Comparison of ENCODE assay signal across 20 cellular contexts in genomic region chr14:55968741-55969140, GRCh38.
DNase-seq lines count a peak whose midpoint lies in the region; FAIRE-seq and TF ChIP-seq lines count a peak whose summit lies in the region.
"Had no signal": no experiment of that assay in that cellular context is flagged by ENCODE, and none has a peak within 500 bp of the region (broad histone marks: within the 10 kb centered on the region; RNA-seq: fewer than 3 reads in every experiment).

No MANE protein-coding gene starts in this region.

- no peak for TF ChIP-seq EP300 in tibial nerve (IDR thresholded peaks at IDR 0.05)

- no peaks in the 10 kb centered on the region for H3K27me3 ChIP-seq in cardiac muscle cell
- no peaks in the 10 kb centered on the region for H3K27me3 ChIP-seq in right atrium auricular region
- no peaks in the 10 kb centered on the region for H3K27me3 ChIP-seq in tibial nerve
- H3K27me3 ChIP-seq: MG63, SJSA1 had no signal

- H3K4me3 ChIP-seq in cardiac muscle cell = no peak overlapping the region
- H3K4me3 ChIP-seq in right atrium auricular region = no peak overlapping the region
- no peak overlapping the region for H3K4me3 ChIP-seq in cardiac fibroblast (replicated peaks in 1 of 2; ENCODE audit: low read depth in 2 of 2, low read length in 2 of 2)
- H3K4me3 ChIP-seq in tibial nerve = no peak overlapping the region
- H3K4me3 ChIP-seq: HAP-1, MG63, SJSA1 had no signal

- no peaks in the 10 kb centered on the region for H3K9me3 ChIP-seq in cardiac muscle cell (ENCODE audit: low read depth)
- no peaks in the 10 kb centered on the region for H3K9me3 ChIP-seq in right atrium auricular region
- no peaks in the 10 kb centered on the region for H3K9me3 ChIP-seq in tibial nerve
- H3K9me3 ChIP-seq: HAP-1, MG63, SJSA1 had no signal

- no peak for TF ChIP-seq POLR2A in tibial nerve (IDR thresholded peaks at IDR 0.05)

- H3K4me1 ChIP-seq in cardiac muscle cell (ENCODE audit: low read depth) = no peaks in the 10 kb centered on the region
- H3K4me1 ChIP-seq in right atrium auricular region = no peaks in the 10 kb centered on the region
- peaks cover 0 to 4% (median under 1%) of the 10 kb centered on the region in 4 donors for H3K4me1 ChIP-seq in tibial nerve
- H3K4me1 ChIP-seq: HAP-1, SJSA1 had no signal

- 32 to 52% methylated on average over 3 of the region's 3 CpGs for WGBS in tibial nerve, 2 donors

- H3K36me3 ChIP-seq in cardiac muscle cell (no peaks in the 10 kb centered on the region), right atrium auricular region (no peaks in the 10 kb centered on the region), tibial nerve (no peaks in the 10 kb centered on the region)
- H3K36me3 ChIP-seq: HAP-1, MG63, SJSA1 had no signal

- H3K27ac ChIP-seq in cardiac muscle cell (no peak overlapping the region), right atrium auricular region (no peak overlapping the region), tibial nerve (no peak overlapping the region)
- H3K27ac ChIP-seq: HL-60, RWPE1, SJSA1 had no signal

- DNase-seq in NCI-H1092 treated with DMSO at 0.1 percent for 48 hours (lab: John Stamatoyannopoulos, UW) (peak; percentile 9), NCI-H1092 (lab: John Stamatoyannopoulos, UW) (no peak), cardiac muscle cell (ENCODE audit: low read depth in 1 of 2, low spot score in 1 of 2) (peak; percentile 2 to 58), right atrium auricular region (ENCODE audit: low spot score) (no peak), cardiac fibroblast (ENCODE audit: low read depth in 2 of 2) (peak; percentile 11 to 39), urothelium cell line (ENCODE audit: low spot score) (peak; percentile 20), mucosa of gallbladder (ENCODE audit: low spot score) (no peak), tibial nerve (ENCODE audit: low spot score in 2 of 2) (no peak)
- DNase-seq: 8988T, GDM1, IMR-90, MG63, NCI-H1048, NCI-H446 treated with DMSO at 0.1 percent for 48 hours, NCI-H748 treated with DMSO at 0.1 percent for 48 hours had no signal

- no peak for FAIRE-seq in urothelium cell line (lab: Jason Lieb, UNC)
- FAIRE-seq: HTR-8/SVneo had no signal

- TF ChIP-seq CTCF in cardiac muscle cell (IDR thresholded peaks at IDR 0.05; ENCODE audit: low read depth, low read length) = no peak
- no peak for TF ChIP-seq CTCF in right atrium auricular region (IDR thresholded peaks at IDR 0.05)
- TF ChIP-seq CTCF in cardiac fibroblast (IDR thresholded peaks at IDR 0.05; ENCODE audit: low read depth, low read length) = no peak
- no peak for TF ChIP-seq CTCF in tibial nerve (IDR thresholded peaks at IDR 0.05)

Comparison
In these comparisons a context has a peak if more than half of its experiments do, and no peak if none do; other contexts are left out.
1. DNase-seq: peak in NCI-H1092 treated with DMSO at 0.1 percent for 48 hours (single experiment), cardiac muscle cell (2 of 2), cardiac fibroblast (2 of 2) and urothelium cell line (single experiment); none in NCI-H1092 (single experiment), right atrium auricular region (single experiment), mucosa of gallbladder (single experiment) and tibial nerve (0 of 2).